In the genomic region with DNA sequence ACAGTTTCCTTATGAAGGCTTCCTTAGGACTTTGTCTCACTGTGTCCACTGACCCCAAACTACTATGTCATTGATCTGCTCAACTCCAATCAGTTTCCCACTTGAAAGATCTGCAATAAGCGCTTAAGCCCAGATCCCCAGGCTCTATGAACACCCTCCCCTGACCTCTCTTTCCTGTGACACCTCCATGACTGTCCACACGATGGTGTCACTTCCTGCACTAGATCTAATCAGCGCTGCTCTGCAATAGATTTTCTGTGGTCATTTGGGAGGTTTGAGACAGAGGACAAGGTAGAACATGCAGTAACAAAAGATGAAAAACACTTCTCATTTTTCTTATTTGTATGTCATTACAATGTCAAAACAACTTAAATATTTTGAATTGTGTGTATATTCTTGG, we compare ENCODE assay signal across 1 cellular context.
TF ChIP-seq lines count a peak whose summit lies in the region.

No MANE protein-coding gene starts in this region.

TF ChIP-seq in HepG2, 621 proteins besides CTCF, POLR2A, EP300 and RAD21 (continued from another document):
- TF ChIP-seq GABPA (IDR thresholded peaks at IDR 0.05; ENCODE audit: low read depth, low read length) (no peak), GABPA (CRISPR knock-in tag; IDR thresholded peaks at IDR 0.05; ENCODE audit: low read depth) (peak; percentile 21; the same call in 1 of the 2 replicates), ZNF143 (CRISPR knock-in tag; IDR thresholded peaks at IDR 0.05) (no peak)
- TF ChIP-seq, protein P1, sequence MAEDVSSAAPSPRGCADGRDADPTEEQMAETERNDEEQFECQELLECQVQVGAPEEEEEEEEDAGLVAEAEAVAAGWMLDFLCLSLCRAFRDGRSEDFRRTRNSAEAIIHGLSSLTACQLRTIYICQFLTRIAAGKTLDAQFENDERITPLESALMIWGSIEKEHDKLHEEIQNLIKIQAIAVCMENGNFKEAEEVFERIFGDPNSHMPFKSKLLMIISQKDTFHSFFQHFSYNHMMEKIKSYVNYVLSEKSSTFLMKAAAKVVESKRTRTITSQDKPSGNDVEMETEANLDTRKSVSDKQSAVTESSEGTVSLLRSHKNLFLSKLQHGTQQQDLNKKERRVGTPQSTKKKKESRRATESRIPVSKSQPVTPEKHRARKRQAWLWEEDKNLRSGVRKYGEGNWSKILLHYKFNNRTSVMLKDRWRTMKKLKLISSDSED (CRISPR knock-in tag; IDR thresholded peaks at IDR 0.05), result no peak
